ENCODE assay signal across 8 cellular contexts in the genomic region with DNA sequence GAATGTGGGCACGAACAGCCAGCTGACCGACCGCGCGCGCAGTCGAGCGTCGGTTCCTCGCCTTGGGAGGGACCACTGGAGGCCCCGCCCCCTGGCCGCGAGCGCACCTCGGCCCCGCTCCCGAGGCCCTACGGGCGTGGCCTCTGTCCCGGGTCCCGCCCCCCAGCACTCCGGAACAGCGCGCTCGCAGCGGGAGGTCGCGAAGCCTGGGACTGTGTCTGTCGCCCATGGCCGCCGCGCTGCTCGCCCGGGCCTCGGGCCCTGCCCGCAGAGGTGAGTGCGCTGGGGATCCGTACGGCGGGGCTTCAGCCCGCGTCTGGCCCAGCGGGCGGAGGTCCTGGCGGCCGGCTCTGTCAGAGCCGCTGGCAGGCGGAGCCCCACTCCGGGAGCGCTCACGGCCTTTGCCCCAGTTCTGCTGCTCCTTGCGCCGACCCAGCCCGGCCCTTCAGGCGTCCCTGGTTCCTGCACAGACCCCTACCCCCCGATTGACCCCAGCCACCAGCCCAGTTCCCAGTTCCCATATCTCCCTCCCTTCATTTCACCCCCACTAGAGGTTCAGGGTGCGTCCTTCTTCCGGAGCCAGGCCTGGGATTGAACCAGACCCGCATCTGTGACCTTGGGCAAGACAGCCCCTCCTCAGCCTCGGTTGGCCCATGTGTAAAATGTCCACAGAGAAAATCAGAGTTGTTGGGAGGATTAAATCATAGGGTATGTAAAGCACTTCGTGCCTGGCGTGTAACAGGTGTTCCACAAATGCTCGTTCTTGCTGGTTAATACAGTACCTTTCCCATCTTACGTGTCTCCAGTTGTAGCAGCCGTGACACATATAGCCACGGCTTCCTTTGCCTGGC. TPM values are rescaled to one million over a fixed set of nuclear protein-coding genes. Genes with fewer than 3 reads are reported as not detected.
DNase-seq lines count a peak whose midpoint lies in the region; ATAC-seq, FAIRE-seq and TF ChIP-seq lines count a peak whose summit lies in the region.

Gene ACADS, plus strand, starts transcription at position 168 of the 851 bp plus-strand sequence. Its CDS starts 60 bp downstream, at position 228.

- TF ChIP-seq CTCF in AG04450 (IDR thresholded peaks at IDR 0.05; ENCODE audit: low read depth, low read length) (no peak), keratinocyte (optimal IDR thresholded peaks at IDR 0.05 in 1 of 3, IDR thresholded peaks at IDR 0.05 in 1 of 3, conservative IDR thresholded peaks at IDR 0.05 in 1 of 3; ENCODE audit: extremely low read depth in 1 of 3, insufficient read depth in 2 of 3, low read length in 3 of 3) (no peak)

- CTCF ChIA-PET in AG04450 (lab: Charles Lee), result interaction anchor here (0.9 to 1.4 kb wide), 3 partner anchors 77 to 246 kb away, joined by 3 to 4 read pairs (median 3); no protein-coding TSS in a partner anchor

- peak within 1 kb of the TSS; percentile 73 for H3K9ac ChIP-seq in keratinocyte (ENCODE audit: control insufficient read depth, extremely low read depth, insufficient read depth, low read length)

- FAIRE-seq in keratinocyte (lab: Jason Lieb, UNC), result no peak

- POLR2A ChIA-PET in AG04450 (lab: Yijun Ruan, JAX), result interaction anchor here (1.0 kb wide), 1 partner anchor 37 kb away, joined by 3 read pairs; no protein-coding TSS in a partner anchor

- H3K9me3 ChIP-seq in AG04450 (ENCODE audit: control insufficient read depth, insufficient read depth, low read length) (no peaks in the 10 kb centered on the region), keratinocyte (ENCODE audit: control insufficient read depth, low read depth, low read length) (no peaks in the 10 kb centered on the region)

- H3K4me3 ChIP-seq in AG04450 (ENCODE audit: low read depth, low read length) (peak within 1 kb of the TSS; percentile 70), keratinocyte (ENCODE audit: control insufficient read depth in 2 of 3, extremely low read depth in 1 of 3, insufficient read depth in 2 of 3, low read depth in 1 of 3, low read length in 3 of 3) (peak within 1 kb of the TSS; percentile 60 to 72 (median 62))

- peak within 1 kb of the TSS; percentile 39 for H3K27ac ChIP-seq in AG04450 (ENCODE audit: low read depth, low read length)
- peak within 1 kb of the TSS; percentile 25 for H3K27ac ChIP-seq in keratinocyte (ENCODE audit: control insufficient read depth, insufficient read depth, low read length)

- H3K27me3 ChIP-seq in AG04450 (ENCODE audit: control insufficient read depth, insufficient read depth, low read length) (no peaks in the 10 kb centered on the region), keratinocyte (ENCODE audit: control insufficient read depth, extremely low read depth, insufficient read depth, low read length) (no peaks in the 10 kb centered on the region)

- peaks cover 9% of the 10 kb centered on the region for H3K4me1 ChIP-seq in keratinocyte (ENCODE audit: control insufficient read depth, extremely low read depth, insufficient read depth, low read length)

- no peaks in the 10 kb centered on the region for H3K79me2 ChIP-seq in keratinocyte (ENCODE audit: control insufficient read depth, insufficient read depth, low read length)

- H4K20me1 ChIP-seq in keratinocyte (ENCODE audit: control insufficient read depth, extremely low read depth, insufficient read depth, low read length), result no peaks in the 10 kb centered on the region

- peaks cover 17 to 23% of the 10 kb centered on the region in 2 experiments for H3K36me3 ChIP-seq in keratinocyte (ENCODE audit: control insufficient read depth in 2 of 2, extremely low read depth in 1 of 2, insufficient read depth in 2 of 2, low read length in 2 of 2)

- ATAC-seq in GM18873 (IDR thresholded peaks at IDR 0.05; ENCODE audit: low FRiP score, unreplicated experiment) (peak; percentile 74), HG03108 (IDR thresholded peaks at IDR 0.05; ENCODE audit: unreplicated experiment) (peak; percentile 97)

- H2AFZ ChIP-seq in keratinocyte (ENCODE audit: control insufficient read depth, low read length), result peak within 1 kb of the TSS; percentile 55

- H3K4me2 ChIP-seq in keratinocyte (ENCODE audit: control insufficient read depth, extremely low read depth, insufficient read depth, low read depth, low read length), result peak within 1 kb of the TSS; percentile 85

- DNase-seq in AG04450 (ENCODE audit: low read depth, low spot score) (peak; percentile 34), NCI-H2227 treated with DMSO at 0.1 percent for 48 hours (lab: John Stamatoyannopoulos, UW) (peak; percentile 69), keratinocyte (ENCODE audit: low read depth, low spot score) (peak; percentile 21)
- peak; percentile 78 to 85 (median 82) for DNase-seq in activated CD4-positive, CD25-positive, alpha-beta regulatory T cell (lab: John Stamatoyannopoulos, UW)
- DNase-seq in central memory CD4-positive, alpha-beta T cell, result peak; percentile 82
- DNase-seq in stimulated activated CD4-positive, alpha-beta T cell treated with anti-CD3 and anti-CD28 coated beads, Interleukin-12 subunit alpha, Interleukin-12 subunit beta, amount 100 ng/mL, for 48 hours (ENCODE audit: low read depth in 2 of 3, low spot score in 1 of 3), result peak; percentile 71 to 90 (median 84)

- dilution Hi-C loops in keratinocyte (cut with MboI; ENCODE audit: extremely low pct_ligation_motif_present, low sequenced_read_pairs), result no loop called here

- no peaks in the 10 kb centered on the region for H3K9me1 ChIP-seq in keratinocyte (ENCODE audit: control insufficient read depth, extremely low read depth, insufficient read depth, low read length)

RNA-seq across cellular contexts. Expression of gene ACADS, which starts in this region (rescaled TPM):
- 4.0 and 5.5 TPM in 2 replicates for polyA plus RNA-seq in AG04450 (2011; rRNA removed)
- polyA minus RNA-seq in AG04450 (2011; rRNA and poly(A)+ RNA removed), result 1.8 and 2.1 TPM in 2 replicates
- polyA plus RNA-seq in keratinocyte, result 2.2 to 3.8 TPM (median 2.8 TPM) in 3 replicates
- 0.80 TPM for polyA plus RNA-seq in keratinocyte (2011; ENCODE audit: low read depth)
- 1.3 and 3.4 TPM in 2 replicates for polyA plus RNA-seq in keratinocyte (2011; cell fraction: cytosol; rRNA removed)
- polyA plus RNA-seq in keratinocyte (2011; cell fraction: nucleus; rRNA removed), result 2.4 and 3.5 TPM in 2 replicates
- polyA plus RNA-seq in keratinocyte (2012; ENCODE audit: low replicate concordance), result 3.0 and 4.6 TPM in 2 replicates
- 1.1 to 3.0 TPM (median 1.3 TPM) in 3 replicates for polyA minus RNA-seq in keratinocyte
- 4.2 TPM for polyA minus RNA-seq in keratinocyte (2011; cell fraction: cytosol; rRNA and poly(A)+ RNA removed)
- 2.3 and 2.4 TPM in 2 replicates for polyA minus RNA-seq in keratinocyte (2011; cell fraction: nucleus; rRNA and poly(A)+ RNA removed)

Comparison
In these comparisons a context has a peak if more than half of its experiments do, and no peak if none do; other contexts are left out.
1. Peak in every context shown above with its lines: DNase-seq, ATAC-seq, H3K4me3 ChIP-seq and H3K27ac ChIP-seq.
2. DNase-seq: peak in every context shown above with its lines; median percentile 84 in stimulated activated CD4-positive, alpha-beta T cell treated with anti-CD3 and anti-CD28 coated beads, Interleukin-12 subunit alpha, Interleukin-12 subunit beta, amount 100 ng/mL, for 48 hours; 82 in central memory CD4-positive, alpha-beta T cell; 82 in activated CD4-positive, CD25-positive, alpha-beta regulatory T cell; 69 in NCI-H2227 treated with DMSO at 0.1 percent for 48 hours; 34 in AG04450; 21 in keratinocyte.